Comparison of ENCODE assay signal across 8 cellular contexts in genomic region chr16:29157051-29157923, GRCh38.
DNase-seq lines count a peak whose midpoint lies in the region; ATAC-seq and TF ChIP-seq lines count a peak whose summit lies in the region.
"Not testable (repeated sequence)": the region's sequence is repeated elsewhere in the genome, so short reads cannot be mapped to it uniquely, and the experiment has no call there.

No MANE protein-coding gene starts in this region.

- not testable (repeated sequence) for TF ChIP-seq CTCF in CD8-positive, alpha-beta T cell (IDR thresholded peaks at IDR 0.05); neural crest cell (conservative IDR thresholded peaks at IDR 0.05)

- H3K4me3 Mint-ChIP-seq in CD8-positive, alpha-beta T cell, result peak overlapping the region; percentile 37
- not testable (repeated sequence) for H3K4me3 Mint-ChIP-seq in neural crest cell

- peaks cover 21% of the 10 kb centered on the region for H3K36me3 Mint-ChIP-seq in CD8-positive, alpha-beta T cell
- H3K36me3 Mint-ChIP-seq in neural crest cell (ENCODE audit: low read depth), result not testable (repeated sequence)

- H3K9me3 Mint-ChIP-seq in CD8-positive, alpha-beta T cell; neural crest cell: not testable (repeated sequence)

- H3K4me3 ChIP-seq in CD8-positive, alpha-beta T cell (ENCODE audit: low read depth, low read length); iPS DF 6.9 (ENCODE audit: low read length): not testable (repeated sequence)

- peak in 3 of 7 experiments; percentile 21 to 54 (median 40) for DNase-seq in CD8-positive, alpha-beta T cell
- peak; percentile 27 for DNase-seq in HuH-7 (ENCODE audit: low spot score)
- DNase-seq in amniotic stem cell (lab: John Stamatoyannopoulos, UW), result peak; percentile 60
- DNase-seq in epidermal melanocyte (ENCODE audit: insufficient read length, low spot score), result peak; percentile 38
- DNase-seq in iPS DF 6.9 (ENCODE audit: low read depth, low spot score), result peak; percentile 41
- DNase-seq in neural crest cell (ENCODE audit: low read depth, low spot score), result not testable (repeated sequence)

- peak overlapping the region; percentile 94 for H3K27ac Mint-ChIP-seq in CD8-positive, alpha-beta T cell
- peak overlapping the region; percentile 75 for H3K27ac Mint-ChIP-seq in neural crest cell (ENCODE audit: unreplicated experiment)

- H3K27me3 ChIP-seq in CD8-positive, alpha-beta T cell (ENCODE audit: insufficient read depth, low read length); iPS DF 6.9 (ENCODE audit: control insufficient read depth, insufficient read depth, low read length): not testable (repeated sequence)

- not testable (repeated sequence) for H3K36me3 ChIP-seq in CD8-positive, alpha-beta T cell (ENCODE audit: insufficient read depth, low read length); iPS DF 6.9 (ENCODE audit: control insufficient read depth, insufficient read depth, low read length)

- H3K27ac ChIP-seq in CD8-positive, alpha-beta T cell (ENCODE audit: low read depth, low read length), result peak overlapping the region; percentile 31
- not testable (repeated sequence) for H3K27ac ChIP-seq in iPS DF 6.9 (ENCODE audit: low read length)
- peak overlapping the region; percentile 4 for H3K27ac ChIP-seq in temporal lobe (ENCODE audit: low read depth, low read length)

- CTCF ChIA-PET in CD8-positive, alpha-beta T cell (lab: Charles Lee), result not testable (repeated sequence)

- POLR2A ChIA-PET in CD8-positive, alpha-beta T cell (lab: Charles Lee), result not testable (repeated sequence)

- not testable (repeated sequence) for H3K9me3 ChIP-seq in CD8-positive, alpha-beta T cell (ENCODE audit: low read length); iPS DF 6.9 (ENCODE audit: control insufficient read depth, insufficient read depth, low read length)

- peaks cover 41% of the 10 kb centered on the region for H3K4me1 Mint-ChIP-seq in CD8-positive, alpha-beta T cell (ENCODE audit: low read depth)
- peaks cover 12% of the 10 kb centered on the region for H3K4me1 Mint-ChIP-seq in neural crest cell

- WGBS in iPS DF 6.9 (ENCODE audit: insufficient coverage, insufficient read length), result no CpG with 5 or more reads among the region's 22 CpGs

- H3K27me3 Mint-ChIP-seq in CD8-positive, alpha-beta T cell (ENCODE audit: low read depth); neural crest cell (ENCODE audit: low read depth): not testable (repeated sequence)

- ATAC-seq in CD8-positive, alpha-beta T cell, result peak; percentile 53
- ATAC-seq in SK-N-SH treated with all-trans-retinoic acid at 6 μM for 48 hours, result peak; percentile 83

- intact Hi-C loops in CD8-positive, alpha-beta T cell (cut with DNase I, micrococcal nuclease), result not testable (repeated sequence)

- H3K4me1 ChIP-seq in CD8-positive, alpha-beta T cell (ENCODE audit: insufficient read depth, low read length), result peaks cover 48% of the 10 kb centered on the region
- not testable (repeated sequence) for H3K4me1 ChIP-seq in iPS DF 6.9 (ENCODE audit: control insufficient read depth, insufficient read depth, low read length)
